Comparison of ENCODE assay signal across 8 cellular contexts in the genomic region with DNA sequence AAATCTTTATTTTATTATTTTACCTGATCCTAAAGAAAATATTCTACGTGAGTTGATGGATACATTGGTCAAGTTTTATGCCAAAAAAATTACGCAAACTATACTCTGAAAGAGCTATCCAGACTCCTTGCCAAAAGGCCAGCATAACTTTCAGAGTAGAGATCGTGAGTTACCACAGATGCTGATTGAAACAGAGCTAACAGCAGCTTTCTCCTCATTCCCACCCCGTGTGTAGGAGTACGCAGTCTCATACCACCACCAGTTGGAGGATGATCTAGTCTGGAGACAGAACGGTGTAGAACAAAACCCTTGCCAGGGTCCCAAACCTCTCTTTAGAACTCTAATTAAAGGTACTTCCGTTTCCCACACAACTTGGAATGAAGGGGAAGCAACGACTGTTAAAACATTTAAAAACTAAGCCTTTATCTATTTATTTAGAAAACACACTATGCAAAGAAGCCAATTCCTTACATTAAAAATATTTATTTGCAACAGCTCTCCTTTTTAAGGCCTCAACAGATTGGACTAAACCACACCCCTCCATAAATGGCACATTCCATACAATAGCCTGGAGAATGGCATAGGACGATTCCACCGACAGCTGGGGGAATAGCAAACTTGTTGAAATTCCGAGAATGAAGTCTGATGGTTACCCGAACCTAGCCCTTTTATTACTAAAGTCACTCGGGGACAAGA. TPM values are rescaled to one million over a fixed set of nuclear protein-coding genes. Genes with fewer than 3 reads are reported as not detected.
DNase-seq lines count a peak whose midpoint lies in the region; ATAC-seq, FAIRE-seq and TF ChIP-seq lines count a peak whose summit lies in the region.

No MANE protein-coding gene starts in this region.

- H3K27ac Mint-ChIP-seq in naive thymus-derived CD4-positive, alpha-beta T cell = peak overlapping the region; percentile 91 to 98 (median 96)

- H3K36me3 ChIP-seq in MG63 (peaks cover 54% of the 10 kb centered on the region), endothelial cell of umbilical vein (ENCODE audit: control insufficient read depth in 2 of 2, extremely low read depth in 1 of 2, insufficient read depth in 2 of 2, low read length in 2 of 2) (no peaks in the 10 kb centered on the region), vagina (no peaks in the 10 kb centered on the region)
- peaks cover 0 to 6% (median 0%) of the 10 kb centered on the region in 3 experiments for H3K36me3 ChIP-seq in naive thymus-derived CD4-positive, alpha-beta T cell (ENCODE audit: control insufficient read depth in 2 of 3, insufficient read depth in 3 of 3, low read length in 3 of 3)

- intact Hi-C loops in endothelial cell of umbilical vein (cut with micrococcal nuclease) (no loop called here), vagina (cut with DNase I) (no loop called here)
- intact Hi-C loops in naive thymus-derived CD4-positive, alpha-beta T cell (cut with micrococcal nuclease) = loop anchor here (1.0 to 10.0 kb wide), 12 partner anchors 7 to 1336 kb away; a partner anchor contains a TSS

- TF ChIP-seq POLR2A in endothelial cell of umbilical vein (IDR thresholded peaks at IDR 0.05; ENCODE audit: low read depth, low read length) (no peak), vagina (IDR thresholded peaks at IDR 0.05) (no peak)

- peaks cover 2% of the 10 kb centered on the region for H4K20me1 ChIP-seq in endothelial cell of umbilical vein (replicated peaks; ENCODE audit: control insufficient read depth, extremely low read depth, insufficient read depth, low read length)

- H3K79me2 ChIP-seq in endothelial cell of umbilical vein (ENCODE audit: control insufficient read depth, insufficient read depth, low read length) = peaks cover 59% of the 10 kb centered on the region

- CTCF ChIA-PET in endothelial cell of umbilical vein (lab: Charles Lee) = interaction anchor here (0.5 to 2.5 kb wide), 7 partner anchors 15 to 244 kb away, joined by 3 to 12 read pairs (median 6); a partner anchor contains a TSS
- CTCF ChIA-PET in naive thymus-derived CD4-positive, alpha-beta T cell (lab: Charles Lee) = interaction anchor here (0.5 to 1.5 kb wide), 6 partner anchors 23 to 35 kb away, joined by 3 to 5 read pairs (median 4); a partner anchor contains a TSS

- H3K9me3 Mint-ChIP-seq in naive thymus-derived CD4-positive, alpha-beta T cell = peaks cover 0 to 4% (median 0%) of the 10 kb centered on the region in 11 donors

- FAIRE-seq in endothelial cell of umbilical vein (lab: Jason Lieb, UNC) = peak; percentile 61

- H3K36me3 Mint-ChIP-seq in naive thymus-derived CD4-positive, alpha-beta T cell = peaks cover 0 to 10% (median 4%) of the 10 kb centered on the region in 5 donors

- dilution Hi-C loops in endothelial cell of umbilical vein (cut with MboI; ENCODE audit: extremely low pct_ligation_motif_present, low sequenced_read_pairs) = no loop called here

- peak overlapping the region; percentile 91 for H3K9ac ChIP-seq in endothelial cell of umbilical vein (replicated peaks; ENCODE audit: extremely low read depth, insufficient read depth, low read length)

- DNase-seq in activated CD4-positive, alpha-beta T cell treated with anti-CD3 and anti-CD28 coated beads for 4 hours = peak; percentile 18 to 23
- DNase-seq in activated CD4-positive, alpha-beta T cell treated with anti-CD3 and anti-CD28 coated beads, Interleukin-2, amount 50 U/mL, for 4 hours = no peak
- DNase-seq in MG63 = peak; percentile 34
- no peak for DNase-seq in endothelial cell of umbilical vein (ENCODE audit: low read depth, low spot score)
- DNase-seq in naive thymus-derived CD4-positive, alpha-beta T cell = peak in 7 of 9 donors; percentile 10 to 36 (median 21)
- no peak for DNase-seq in vagina (ENCODE audit: extremely low spot score in 2 of 2)

- no peaks in the 10 kb centered on the region for H3K9me1 ChIP-seq in endothelial cell of umbilical vein (replicated peaks; ENCODE audit: control insufficient read depth, extremely low read depth, insufficient read depth, low read length)

- peaks cover 29 to 64% (median 47%) of the 10 kb centered on the region in 7 donors for H3K4me1 Mint-ChIP-seq in naive thymus-derived CD4-positive, alpha-beta T cell

- ATAC-seq in naive thymus-derived CD4-positive, alpha-beta T cell = no peak
- no peak for ATAC-seq in HG02610 (IDR thresholded peaks at IDR 0.05; ENCODE audit: unreplicated experiment)

- H3K4me1 ChIP-seq in endothelial cell of umbilical vein (ENCODE audit: control insufficient read depth, extremely low read depth, insufficient read depth, low read length) (peaks cover 28% of the 10 kb centered on the region), vagina (peaks cover 50% of the 10 kb centered on the region)
- H3K4me1 ChIP-seq in naive thymus-derived CD4-positive, alpha-beta T cell (ENCODE audit: control insufficient read depth in 2 of 2, insufficient read depth in 2 of 2, low read length in 2 of 2) = peaks cover 6 to 10% of the 10 kb centered on the region in 2 donors

- H3K9me3 ChIP-seq in MG63 = no peaks in the 10 kb centered on the region
- H3K9me3 ChIP-seq in endothelial cell of umbilical vein (replicated peaks; ENCODE audit: control insufficient read depth, insufficient read depth, low read length) = no peaks in the 10 kb centered on the region
- H3K9me3 ChIP-seq in naive thymus-derived CD4-positive, alpha-beta T cell (ENCODE audit: control insufficient read depth in 2 of 3, low read length in 3 of 3) = no peaks in the 10 kb centered on the region
- no peaks in the 10 kb centered on the region for H3K9me3 ChIP-seq in vagina

- H3K27me3 ChIP-seq in MG63 (no peaks in the 10 kb centered on the region), endothelial cell of umbilical vein (ENCODE audit: control insufficient read depth in 2 of 2, insufficient read depth in 2 of 2, low read length in 2 of 2) (no peaks in the 10 kb centered on the region), vagina (no peaks in the 10 kb centered on the region)
- no peaks in the 10 kb centered on the region for H3K27me3 ChIP-seq in naive thymus-derived CD4-positive, alpha-beta T cell (ENCODE audit: control insufficient read depth in 2 of 2, insufficient read depth in 2 of 2, low read length in 2 of 2)

- no peak for TF ChIP-seq CTCF in VCaP (conservative IDR thresholded peaks at IDR 0.05)
- no peak for TF ChIP-seq CTCF in endothelial cell of umbilical vein (IDR thresholded peaks at IDR 0.05; ENCODE audit: extremely low read depth in 1 of 2, insufficient read depth in 1 of 2, low read depth in 1 of 2, low read length in 2 of 2)
- no peak for TF ChIP-seq CTCF in vagina (IDR thresholded peaks at IDR 0.05)

- peak overlapping the region; percentile 83 to 99 (median 96) for H3K4me3 Mint-ChIP-seq in naive thymus-derived CD4-positive, alpha-beta T cell

- POLR2A ChIA-PET in endothelial cell of umbilical vein (lab: Charles Lee) = interaction anchor here (0.5 kb wide), 1 partner anchor 27 kb away, joined by 3 read pairs; no protein-coding TSS in a partner anchor
- POLR2A ChIA-PET in naive thymus-derived CD4-positive, alpha-beta T cell (lab: Charles Lee) = interaction anchor here (0.7 to 4.0 kb wide), 17 partner anchors 8 to 1173 kb away, joined by 3 to 85 read pairs (median 5); a partner anchor contains a TSS

- TSS peak; percentile 43 for BruUV-seq in endothelial cell of umbilical vein (replicated peaks; lab: Mats Ljungman, UMichigan)

- peak overlapping the region; percentile 7 for H2AFZ ChIP-seq in endothelial cell of umbilical vein (ENCODE audit: low read depth, low read length)

- H3K4me3 ChIP-seq in MG63 (peak overlapping the region; percentile 82), endothelial cell of umbilical vein (replicated peaks in 1 of 3; ENCODE audit: insufficient read depth in 1 of 3, low read depth in 1 of 3, low read length in 3 of 3) (peak overlapping the region; percentile 64 to 86 (median 77)), vagina (peak overlapping the region; percentile 97 to 98)
- H3K4me3 ChIP-seq in naive thymus-derived CD4-positive, alpha-beta T cell (ENCODE audit: low read length) = peak overlapping the region; percentile 81

- peaks cover 0 to 3% (median 0%) of the 10 kb centered on the region in 5 donors for H3K27me3 Mint-ChIP-seq in naive thymus-derived CD4-positive, alpha-beta T cell

- H3K4me2 ChIP-seq in endothelial cell of umbilical vein (ENCODE audit: insufficient read depth, low read length) = peak overlapping the region; percentile 96

- H3K27ac ChIP-seq in VCaP (peak overlapping the region; percentile 96), endothelial cell of umbilical vein (ENCODE audit: insufficient read depth, low read depth, low read length) (peak overlapping the region; percentile 97), vagina (peak overlapping the region; percentile 100)
- peak overlapping the region; percentile 95 for H3K27ac ChIP-seq in naive thymus-derived CD4-positive, alpha-beta T cell (ENCODE audit: low read depth, low read length)

RNA-seq across cellular contexts. Expression of a gene that starts 1.4 kb away (rescaled TPM):
- total RNA-seq in MG63 (2014; rRNA removed; shearing (Covaris generic); ENCODE audit: low replicate concordance) = 228 and 336 TPM in 2 replicates
- total RNA-seq in endothelial cell of umbilical vein (282 and 288 TPM in 2 replicates), vagina (57.2 TPM)
- polyA plus RNA-seq in endothelial cell of umbilical vein = 40.2 and 53.7 TPM in 2 replicates
- 46.4 and 48.7 TPM in 2 replicates for polyA plus RNA-seq in endothelial cell of umbilical vein (2011; cell fraction: cytosol; rRNA removed)
- 24.7 and 36.7 TPM in 2 replicates for polyA plus RNA-seq in endothelial cell of umbilical vein (2011; cell fraction: nucleus; rRNA removed)
- polyA plus RNA-seq in endothelial cell of umbilical vein (2012) = 57.5 and 91.8 TPM in 2 replicates
- 167 and 205 TPM in 2 replicates for polyA minus RNA-seq in endothelial cell of umbilical vein
- 89.5 TPM for polyA minus RNA-seq in endothelial cell of umbilical vein (2011; cell fraction: cytosol; rRNA and poly(A)+ RNA removed)
- polyA minus RNA-seq in endothelial cell of umbilical vein (2011; cell fraction: nucleus; rRNA and poly(A)+ RNA removed) = 48.1 and 82.6 TPM in 2 replicates
- total RNA-seq in naive thymus-derived CD4-positive, alpha-beta T cell = 100 to 1,000 TPM in 4 of 5 experiments, 10 to 100 TPM in 1; 70.4 to 164 (median 122) TPM
- 10 to 100 TPM; 12.5 to 18.7 TPM for polyA plus RNA-seq in naive thymus-derived CD4-positive, alpha-beta T cell

RNA-seq across cellular contexts. Expression of a gene that starts 26.7 kb away (rescaled TPM):
- total RNA-seq in MG63 (2014; rRNA removed; shearing (Covaris generic); ENCODE audit: low replicate concordance) = 13.6 and 18.5 TPM in 2 replicates
- 18.8 and 23.0 TPM in 2 replicates for total RNA-seq in endothelial cell of umbilical vein
- 16.8 and 18.1 TPM in 2 replicates for polyA plus RNA-seq in endothelial cell of umbilical vein
- 11.9 and 13.4 TPM in 2 replicates for polyA plus RNA-seq in endothelial cell of umbilical vein (2011; cell fraction: cytosol; rRNA removed)
- polyA plus RNA-seq in endothelial cell of umbilical vein (2011; cell fraction: nucleus; rRNA removed) = 12.9 and 13.9 TPM in 2 replicates
- polyA plus RNA-seq in endothelial cell of umbilical vein (2012) = 28.1 and 30.2 TPM in 2 replicates
- polyA minus RNA-seq in endothelial cell of umbilical vein = 20.7 and 22.3 TPM in 2 replicates
- polyA minus RNA-seq in endothelial cell of umbilical vein (2011; cell fraction: cytosol; rRNA and poly(A)+ RNA removed) = 9.7 TPM
- 7.0 and 7.1 TPM in 2 replicates for polyA minus RNA-seq in endothelial cell of umbilical vein (2011; cell fraction: nucleus; rRNA and poly(A)+ RNA removed)
- total RNA-seq in naive thymus-derived CD4-positive, alpha-beta T cell = 10 to 100 TPM; 23.9 to 55.5 (median 45.9) TPM
- polyA plus RNA-seq in naive thymus-derived CD4-positive, alpha-beta T cell = 10 to 100 TPM; 57.3 to 76.6 TPM
- total RNA-seq in vagina = 7.9 TPM

Comparison
In these comparisons a context has a peak if more than half of its experiments do, and no peak if none do; other contexts are left out.
1. DNase-seq: peak in activated CD4-positive, alpha-beta T cell treated with anti-CD3 and anti-CD28 coated beads for 4 hours (2 of 2), MG63 (single experiment) and naive thymus-derived CD4-positive, alpha-beta T cell (7 of 9); none in activated CD4-positive, alpha-beta T cell treated with anti-CD3 and anti-CD28 coated beads, Interleukin-2, amount 50 U/mL, for 4 hours (0 of 2), endothelial cell of umbilical vein (single experiment) and vagina (0 of 2).
2. intact Hi-C loops: an anchor here in naive thymus-derived CD4-positive, alpha-beta T cell (1.0 to 10.0 kb wide); none called in endothelial cell of umbilical vein and vagina.
3. Peak in every context shown above with its lines, with median percentiles within 50 percentile points of each other: H3K4me3 ChIP-seq and H3K27ac ChIP-seq.